26 cellular contexts compared by ENCODE assay signal in genomic region chr2:158661231-158661630, GRCh38.
"Had no signal": no experiment of that assay in that cellular context is flagged by ENCODE, and none has a peak within 500 bp of the region (broad histone marks: within the 10 kb centered on the region; RNA-seq: fewer than 3 reads in every experiment).

No MANE protein-coding gene starts in this region.

- H3K4me1 ChIP-seq: stomach, suprapubic skin, testis, tibial artery, transverse colon, uterus had no signal

- H3K9me3 ChIP-seq: stomach, suprapubic skin, testis, thoracic aorta, thyroid gland, tibial artery, tibial nerve, transverse colon, upper lobe of left lung, upper lobe of right lung, uterus, vagina had no signal

- H3K27me3 ChIP-seq: stomach, suprapubic skin, testis, thyroid gland, tibial artery, tibial nerve, transverse colon, upper lobe of left lung, upper lobe of right lung, uterus, vagina had no signal

- ATAC-seq: stimulated activated effector memory CD8-positive, alpha-beta T cell treated with anti-CD3 and anti-CD28 coated beads, Interleukin-12 subunit alpha, Interleukin-12 subunit beta, amount 100 ng/mL, for 72 hours; stimulated activated memory B cell treated with anti-CD40 and anti-IgM and Interleukin-4, amounts not matched to agents 10 μg/mL and 1 μg/mL and 100 μg/mL, for 72 hours; stimulated activated naive B cell treated with anti-CD40 and anti-IgM and Interleukin-4, amounts not matched to agents 10 μg/mL and 1 μg/mL and 100 μg/mL, for 72 hours; stimulated activated naive CD8-positive, alpha-beta T cell treated with anti-CD3 and anti-CD28 coated beads, Interleukin-15, amount 100 ng/mL, for 72 hours; stimulated activated naive CD8-positive, alpha-beta T cell treated with anti-CD3 and anti-CD28 coated beads, Interleukin-15, Interleukin-2, amounts not matched to agents 100 U/mL and 50 U/mL, for 24 hours had no signal

- H3K4me3 ChIP-seq: stomach, suprapubic skin, testis, thoracic aorta, thyroid gland, tibial artery, tibial nerve, transverse colon, upper lobe of left lung, upper lobe of right lung, uterus, vagina had no signal

- H3K27ac ChIP-seq: stomach, suprapubic skin, testis, thoracic aorta, tibial artery, tibial nerve, transverse colon, upper lobe of left lung, upper lobe of right lung, uterus, vagina had no signal

- H3K36me3 ChIP-seq: uterus had no signal

- DNase-seq: stimulated activated CD4-positive, alpha-beta T cell treated with anti-CD3 and anti-CD28 coated beads, Interleukin-2, amount 100 ng/mL, for 48 hours; stimulated activated CD4-positive, alpha-beta T cell treated with anti-CD3 and anti-CD28 coated beads, Interleukin-4, amount 100 ng/mL, for 1 hour; stimulated activated CD4-positive, alpha-beta T cell treated with anti-CD3 and anti-CD28 coated beads, Interleukin-4, amount 100 ng/mL, for 24 hours; stimulated activated CD4-positive, alpha-beta T cell treated with anti-CD3 and anti-CD28 coated beads, Interleukin-4, amount 100 ng/mL, for 4 hours; stimulated activated CD8-positive, alpha-beta memory T cell treated with anti-CD3 and anti-CD28 coated beads, Interleukin-4, amount 100 ng/mL, for 48 hours; stimulated activated naive B cell treated with anti-CD40 and anti-IgM and Interleukin-4, amounts not matched to agents 10 μg/mL and 1 μg/mL and 100 μg/mL, for 72 hours; stimulated activated naive CD4-positive, alpha-beta T cell; stimulated activated naive CD4-positive, alpha-beta T cell treated with Interleukin-2 at 50 U/mL for 16 hours; stimulated activated naive CD8-positive, alpha-beta T cell treated with anti-CD3 and anti-CD28 coated beads, Interleukin-15, amount 100 ng/mL, for 72 hours; stimulated activated naive CD8-positive, alpha-beta T cell treated with anti-CD3 and anti-CD28 coated beads, Interleukin-15, Interleukin-2, amounts not matched to agents 100 U/mL and 50 U/mL, for 24 hours; stomach; substantia nigra; testis; thyroid gland; tibial artery; transverse colon; trophoblast cell; upper lobe of left lung; upper lobe of right lung; uterus had no signal
